Comparison of ENCODE assay signal across 8 cellular contexts in the genomic region with DNA sequence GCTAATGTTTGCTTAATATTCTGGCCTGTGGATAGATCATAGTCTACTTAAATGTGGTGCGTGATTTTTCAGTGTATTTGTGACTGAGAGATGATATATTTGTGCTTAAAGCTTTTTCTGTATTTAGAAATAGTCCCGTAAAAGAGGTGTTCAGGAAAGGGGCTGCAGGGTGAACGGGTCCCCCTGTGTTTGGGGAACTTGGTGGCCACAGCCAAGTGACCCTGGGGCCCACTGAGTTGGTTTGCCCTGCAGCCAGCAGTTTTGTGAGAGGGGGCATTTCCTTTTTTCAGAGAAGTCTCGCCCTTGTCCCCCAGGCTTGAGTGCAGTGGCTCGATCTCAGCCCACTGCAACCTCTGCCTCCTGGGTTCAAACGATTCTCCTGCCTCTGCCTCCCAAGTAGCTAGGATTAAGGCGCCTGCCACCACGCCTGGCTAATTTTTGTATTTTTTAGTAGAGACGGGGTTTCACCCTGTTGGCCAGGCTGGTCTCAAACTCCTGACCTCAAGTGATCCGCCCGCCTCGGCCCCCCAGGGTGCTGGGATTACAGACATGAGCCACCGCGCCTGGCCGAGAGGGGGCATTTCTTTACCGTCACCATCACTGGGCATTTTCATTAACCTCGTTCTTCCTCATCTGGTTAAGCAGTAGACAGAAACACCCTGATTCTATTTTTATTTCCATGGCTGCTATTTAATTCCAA.
DNase-seq lines count a peak whose midpoint lies in the region; ATAC-seq and TF ChIP-seq lines count a peak whose summit lies in the region.
"Not testable (repeated sequence)": the region's sequence is repeated elsewhere in the genome, so short reads cannot be mapped to it uniquely, and the experiment has no call there.

No MANE protein-coding gene starts in this region.

- peak overlapping the region; percentile 60 for H3K9ac ChIP-seq in OCI-LY3 (ENCODE audit: low read length)

- intact Hi-C loops in MCF 10A (cut with micrococcal nuclease); Right ventricle myocardium superior (cut with DNase I): not testable (repeated sequence)

- CTCF ChIA-PET in WTC11 (lab: Charles Lee), result interaction anchor here (0.6 to 1.7 kb wide), 3 partner anchors 37 to 977 kb away, joined by 3 to 7 read pairs (median 5); no protein-coding TSS in a partner anchor
- CTCF ChIA-PET in MCF 10A (lab: Yijun Ruan, JAX), result not testable (repeated sequence)

- not testable (repeated sequence) for DNase-seq in GM12864 (ENCODE audit: low read depth); WTC11 (ENCODE audit: low spot score); MCF 10A (ENCODE audit: unreplicated experiment); memory B cell (ENCODE audit: low spot score in 2 of 2); type B pancreatic cell (ENCODE audit: extremely low spot score, unreplicated experiment)
- DNase-seq in Right ventricle myocardium superior, result peak; percentile 17
- DNase-seq in osteoblast (ENCODE audit: insufficient read length, low spot score, missing footprints), result peak; percentile 56

- H3K9me3 ChIP-seq in OCI-LY3 (ENCODE audit: insufficient read depth, low read length); osteoblast (ENCODE audit: low read depth, low read length): not testable (repeated sequence)

- peaks cover 35% of the 10 kb centered on the region for H3K4me1 ChIP-seq in OCI-LY3 (ENCODE audit: low read length)
- not testable (repeated sequence) for H3K4me1 ChIP-seq in osteoblast (ENCODE audit: insufficient read depth, low read length)

- peak overlapping the region; percentile 75 for H3K4me2 ChIP-seq in OCI-LY3 (ENCODE audit: low read length)
- not testable (repeated sequence) for H3K4me2 ChIP-seq in osteoblast (ENCODE audit: insufficient read depth, low read length)

- peaks cover 25% of the 10 kb centered on the region for H3K79me2 ChIP-seq in OCI-LY3 (ENCODE audit: low read length)
- not testable (repeated sequence) for H3K79me2 ChIP-seq in osteoblast (ENCODE audit: insufficient read depth, low read length)

- H4K20me1 ChIP-seq in OCI-LY3 (ENCODE audit: insufficient read depth, low read length) (peaks cover 78% of the 10 kb centered on the region), osteoblast (ENCODE audit: insufficient read depth, low read length) (peaks cover 23% of the 10 kb centered on the region)

- H3K4me1 Mint-ChIP-seq in WTC11 (peaks cover 14% of the 10 kb centered on the region), memory B cell (peaks cover 20% of the 10 kb centered on the region), type B pancreatic cell (ENCODE audit: unreplicated experiment) (peaks cover 39% of the 10 kb centered on the region)
- H3K4me1 Mint-ChIP-seq in MCF 10A (ENCODE audit: insufficient read depth, unreplicated experiment), result not testable (repeated sequence)

- H3K27ac Mint-ChIP-seq in WTC11 (peak overlapping the region; percentile 22), MCF 10A (ENCODE audit: low read depth, unreplicated experiment) (peak overlapping the region; percentile 16), memory B cell (peak overlapping the region; percentile 16), type B pancreatic cell (peak overlapping the region; percentile 1)

- H3K27ac ChIP-seq in OCI-LY3 (ENCODE audit: low read length), result peak overlapping the region; percentile 94
- H3K27ac ChIP-seq in osteoblast (ENCODE audit: low read depth, low read length), result not testable (repeated sequence)

- BruUV-seq in MCF 10A (replicated peaks; lab: Mats Ljungman, UMichigan), result not testable (repeated sequence)

- not testable (repeated sequence) for H3K27me3 ChIP-seq in OCI-LY3 (ENCODE audit: low read depth, low read length); osteoblast (ENCODE audit: insufficient read depth, low read length)

- TF ChIP-seq CTCF in GM12864 (IDR thresholded peaks at IDR 0.05; ENCODE audit: low read depth, low read length, missing control alignments) (peak; percentile 16), OCI-LY3 (IDR thresholded peaks at IDR 0.05; ENCODE audit: low read depth, low read length) (peak; percentile 26; the same call in 1 of the 2 replicates)
- TF ChIP-seq CTCF in WTC11 (IDR thresholded peaks at IDR 0.05); MCF 10A (IDR thresholded peaks at IDR 0.05; ENCODE audit: unreplicated experiment); osteoblast (IDR thresholded peaks at IDR 0.05; ENCODE audit: extremely low read depth, low read depth, low read length); type B pancreatic cell (conservative IDR thresholded peaks at IDR 0.05): not testable (repeated sequence)

- not testable (repeated sequence) for H2AFZ ChIP-seq in OCI-LY3 (ENCODE audit: low read depth, low read length); osteoblast (ENCODE audit: low read length)

- ATAC-seq in WTC11; Right ventricle myocardium superior (ENCODE audit: poor library complexity); memory B cell (ENCODE audit: low read depth): not testable (repeated sequence)

- H3K9me3 Mint-ChIP-seq in WTC11; MCF 10A (ENCODE audit: unreplicated experiment); memory B cell; type B pancreatic cell: not testable (repeated sequence)

- H3K4me3 Mint-ChIP-seq in WTC11; MCF 10A (ENCODE audit: unreplicated experiment); memory B cell; type B pancreatic cell: not testable (repeated sequence)

- POLR2A ChIA-PET in WTC11 (lab: Charles Lee), result not testable (repeated sequence)
- POLR2A ChIA-PET in MCF 10A (lab: Yijun Ruan, JAX), result interaction anchor here (1.3 kb wide), 1 partner anchor 16 kb away, joined by 3 read pairs; no protein-coding TSS in a partner anchor

- H3K4me3 ChIP-seq in GM12864 (ENCODE audit: low read depth, low read length); osteoblast (ENCODE audit: insufficient read depth, low read length): not testable (repeated sequence)
- H3K4me3 ChIP-seq in OCI-LY3 (ENCODE audit: low read length), result peak overlapping the region; percentile 60

- H3K36me3 ChIP-seq in OCI-LY3 (replicated peaks; ENCODE audit: low read depth, low read length), result peaks cover 15% of the 10 kb centered on the region
- not testable (repeated sequence) for H3K36me3 ChIP-seq in osteoblast (ENCODE audit: insufficient read depth, low read length)

- not testable (repeated sequence) for H3K27me3 Mint-ChIP-seq in WTC11 (ENCODE audit: low read depth); MCF 10A (ENCODE audit: insufficient read depth, unreplicated experiment); memory B cell; type B pancreatic cell

- not testable (repeated sequence) for H3K36me3 Mint-ChIP-seq in WTC11; MCF 10A (ENCODE audit: insufficient read depth, unreplicated experiment); type B pancreatic cell
- H3K36me3 Mint-ChIP-seq in memory B cell, result peaks cover 16% of the 10 kb centered on the region
